9 cellular contexts compared by ENCODE assay signal in genomic region chr3:43288850-43289249, GRCh38. TPM values are rescaled to one million over a fixed set of nuclear protein-coding genes. Genes with fewer than 3 reads are reported as not detected.
DNase-seq lines count a peak whose midpoint lies in the region; ATAC-seq and TF ChIP-seq lines count a peak whose summit lies in the region.
"Had no signal": no experiment of that assay in that cellular context is flagged by ENCODE, and none has a peak within 500 bp of the region (broad histone marks: within the 10 kb centered on the region; RNA-seq: fewer than 3 reads in every experiment).

No MANE protein-coding gene starts in this region.

- H3K36me3 ChIP-seq in adipocyte (ENCODE audit: control insufficient read depth, insufficient read depth, low read length, severe bottlenecking) (peaks cover 8% of the 10 kb centered on the region), right lobe of liver (no peaks in the 10 kb centered on the region), subcutaneous abdominal adipose tissue (ENCODE audit: control insufficient read depth in 5 of 5, insufficient read depth in 5 of 5, low read length in 5 of 5) (peaks cover 0 to 18% (median 5%) of the 10 kb centered on the region in 5 donors)

- peaks cover 7% of the 10 kb centered on the region for H3K36me3 Mint-ChIP-seq in activated CD4-positive, alpha-beta T cell treated with anti-CD3 and anti-CD28 coated beads for 36 hours (ENCODE audit: low read depth)

- 17% methylated on average over 2 of the region's 2 CpGs for WGBS in right lobe of liver (ENCODE audit: insufficient coverage, low coverage, low lambda C conversion rate, missing lambda C conversion rate)

- TF ChIP-seq CTCF in right lobe of liver (IDR thresholded peaks at IDR 0.05), result no peak

- no peaks in the 10 kb centered on the region for H3K27me3 Mint-ChIP-seq in activated CD4-positive, alpha-beta T cell treated with anti-CD3 and anti-CD28 coated beads for 36 hours

- H3K27ac ChIP-seq in right lobe of liver (peak overlapping the region; percentile 78 to 96 (median 80)), subcutaneous abdominal adipose tissue (ENCODE audit: low read depth, low read length) (peak overlapping the region; percentile 96)

- H3K27ac Mint-ChIP-seq in activated CD4-positive, alpha-beta T cell treated with anti-CD3 and anti-CD28 coated beads for 36 hours, result peak overlapping the region; percentile 94

- POLR2A ChIA-PET in activated CD4-positive, alpha-beta T cell treated with anti-CD3 and anti-CD28 coated beads for 36 hours (lab: Charles Lee), result no interaction called here

- TF ChIP-seq POLR2A in right lobe of liver (IDR thresholded peaks at IDR 0.05), result no peak

- DNase-seq in activated CD4-positive, alpha-beta T cell treated with anti-CD3 and anti-CD28 coated beads for 36 hours, result no peak
- no peak for DNase-seq in activated CD4-positive, alpha-beta T cell treated with anti-CD3 and anti-CD28 coated beads for 48 hours
- peak; percentile 4 for DNase-seq in adipocyte (ENCODE audit: low read depth)
- no peak for DNase-seq in right lobe of liver
- no peak for DNase-seq in stimulated activated CD4-positive, alpha-beta T cell treated with anti-CD3 and anti-CD28 coated beads, Interleukin-4, amount 100 ng/mL, for 24 hours
- no peak for DNase-seq in NCI-H128 (lab: John Stamatoyannopoulos, UW; ENCODE audit: unreplicated experiment)
- no peak for DNase-seq in RPMI8226
- DNase-seq: NCI-H1436 treated with DMSO at 0.1 percent for 48 hours had no signal

- ATAC-seq in activated CD4-positive, alpha-beta T cell treated with anti-CD3 and anti-CD28 coated beads for 36 hours, result no peak
- peak; percentile 18 to 45 (median 34) for ATAC-seq in right lobe of liver

- no peaks in the 10 kb centered on the region for H3K9me3 Mint-ChIP-seq in activated CD4-positive, alpha-beta T cell treated with anti-CD3 and anti-CD28 coated beads for 36 hours (ENCODE audit: low read depth)

- intact Hi-C loops in activated CD4-positive, alpha-beta T cell treated with anti-CD3 and anti-CD28 coated beads for 36 hours (cut with DNase I, micrococcal nuclease), result loop anchor here (1.0 to 10.0 kb wide), 7 partner anchors 8 to 1327 kb away; partner anchors contain the start of genes ACKR2 (in 1 of the 2), CCDC13 (in 1 of the 2), HIGD1A (in 1 of the 2) and POMGNT2 (in 1 of the 2)
- intact Hi-C loops in right lobe of liver (cut with DNase I), result no loop called here

- CTCF ChIA-PET in activated CD4-positive, alpha-beta T cell treated with anti-CD3 and anti-CD28 coated beads for 36 hours (lab: Charles Lee), result interaction anchor here (0.6 to 1.5 kb wide), 3 partner anchors 9 to 35 kb away, joined by 3 to 4 read pairs (median 4); no protein-coding TSS in a partner anchor

- H3K27me3 ChIP-seq in adipocyte (replicated peaks; ENCODE audit: control insufficient read depth, insufficient read depth, low read length) (no peaks in the 10 kb centered on the region), right lobe of liver (no peaks in the 10 kb centered on the region), subcutaneous abdominal adipose tissue (ENCODE audit: control insufficient read depth in 5 of 5, insufficient read depth in 4 of 5, low read length in 5 of 5) (no peaks in the 10 kb centered on the region)

- H3K9ac ChIP-seq in adipocyte (ENCODE audit: low read length) (peak overlapping the region; percentile 91), subcutaneous abdominal adipose tissue (ENCODE audit: low read length in 5 of 5) (peak overlapping the region; percentile 63 to 94 (median 91))

- H3K4me1 Mint-ChIP-seq in activated CD4-positive, alpha-beta T cell treated with anti-CD3 and anti-CD28 coated beads for 36 hours, result peaks cover 59% of the 10 kb centered on the region

- peak overlapping the region; percentile 94 for H3K4me3 Mint-ChIP-seq in activated CD4-positive, alpha-beta T cell treated with anti-CD3 and anti-CD28 coated beads for 36 hours

- H3K4me1 ChIP-seq in adipocyte (ENCODE audit: control insufficient read depth, insufficient read depth, low read length) (peaks cover 44% of the 10 kb centered on the region), right lobe of liver (peaks cover 0 to 38% (median 8%) of the 10 kb centered on the region in 4 donors), subcutaneous abdominal adipose tissue (ENCODE audit: control insufficient read depth in 5 of 5, insufficient read depth in 5 of 5, low read length in 5 of 5) (peaks cover 9 to 86% (median 69%) of the 10 kb centered on the region in 5 donors)

- H3K4me3 ChIP-seq in adipocyte (ENCODE audit: low read length) (peak overlapping the region; percentile 96), right lobe of liver (peak overlapping the region; percentile 46 to 66 (median 57)), subcutaneous abdominal adipose tissue (ENCODE audit: low read depth in 1 of 5, low read length in 5 of 5) (peak overlapping the region; percentile 75 to 93 (median 92))

- H3K9me3 ChIP-seq in adipocyte (ENCODE audit: control insufficient read depth, low read length) (no peaks in the 10 kb centered on the region), right lobe of liver (no peaks in the 10 kb centered on the region), subcutaneous abdominal adipose tissue (ENCODE audit: control insufficient read depth in 5 of 5, low read length in 5 of 5) (no peaks in the 10 kb centered on the region)

RNA-seq across cellular contexts. Expression of gene SNRK, which starts 2.5 kb away (rescaled TPM):
- total RNA-seq in activated CD4-positive, alpha-beta T cell treated with anti-CD3 and anti-CD28 coated beads for 36 hours, result 10 to 100 TPM; 19.5 to 22.9 TPM
- total RNA-seq in right lobe of liver, result 10 to 100 TPM; 14.0 to 26.2 (median 15.3) TPM

Comparison
In these comparisons a context has a peak if more than half of its experiments do, and no peak if none do; other contexts are left out.
1. intact Hi-C loops: an anchor here in activated CD4-positive, alpha-beta T cell treated with anti-CD3 and anti-CD28 coated beads for 36 hours (1.0 to 10.0 kb wide); none called in right lobe of liver.